8 cellular contexts compared by ENCODE assay signal in the genomic region with DNA sequence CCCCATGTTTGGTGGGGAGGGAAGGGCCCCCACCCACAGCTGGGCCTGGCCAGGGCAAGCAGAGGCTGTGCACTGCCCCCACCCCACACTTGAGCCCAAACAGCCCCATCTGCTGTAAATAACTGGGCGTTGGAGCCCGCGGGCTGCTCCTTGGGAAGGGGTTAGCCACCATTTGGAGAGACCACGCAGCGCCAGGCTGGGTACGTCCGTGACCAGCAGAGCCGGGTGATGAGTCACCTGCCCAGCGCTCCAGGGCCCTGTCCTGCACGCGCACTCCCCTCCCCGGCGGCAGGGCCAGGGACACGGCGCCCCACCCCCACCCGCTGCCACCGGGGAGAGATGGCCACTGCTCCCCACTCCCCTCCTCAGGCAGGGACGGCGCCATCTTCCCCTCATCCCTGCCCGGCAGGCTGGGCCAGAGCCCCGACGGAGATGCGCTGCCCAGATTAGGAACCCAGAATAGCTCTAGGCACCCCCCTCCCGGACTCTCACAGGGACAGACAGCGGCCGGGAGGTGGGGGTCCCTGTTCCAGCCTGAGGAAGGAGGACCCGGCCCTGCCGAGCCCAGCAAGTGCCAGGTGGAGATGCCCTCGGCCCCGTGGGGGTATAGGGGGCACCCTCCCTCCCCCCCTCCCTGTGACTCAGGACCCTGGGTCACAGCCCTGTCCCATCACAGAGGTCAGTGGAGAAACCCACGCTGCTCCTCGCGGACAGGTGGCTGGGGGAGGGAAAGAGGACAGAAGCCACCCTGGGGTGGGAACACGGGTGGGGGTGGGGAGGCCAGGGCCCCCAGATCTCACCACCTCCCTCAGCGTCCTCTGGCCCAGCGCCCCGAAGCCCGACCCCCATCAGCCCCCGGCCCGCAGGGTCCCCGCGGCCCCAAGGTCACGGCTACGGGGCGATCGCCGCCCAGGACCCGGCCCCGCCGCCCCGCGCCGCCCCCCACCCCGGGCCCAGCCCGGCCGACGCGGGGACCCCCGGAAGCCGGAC. TPM values are rescaled to one million over a fixed set of nuclear protein-coding genes. Genes with fewer than 3 reads are reported as not detected.
DNase-seq lines count a peak whose midpoint lies in the region; ATAC-seq and TF ChIP-seq lines count a peak whose summit lies in the region.

No MANE protein-coding gene starts in this region.

- peak overlapping the region; percentile 85 for H3K9ac ChIP-seq in neural cell (ENCODE audit: low read length)

- no peaks in the 10 kb centered on the region for H4K20me1 ChIP-seq in neural cell (ENCODE audit: insufficient read depth)

- peak overlapping the region; percentile 84 for H3K4me2 ChIP-seq in neural cell (ENCODE audit: low read length)

- peak overlapping the region; percentile 39 for H3K27ac ChIP-seq in neural cell (ENCODE audit: low read length)

- H3K9me3 ChIP-seq in neural cell (ENCODE audit: low read length) = no peaks in the 10 kb centered on the region

- no peak for TF ChIP-seq RAD21 in neural cell (conservative IDR thresholded peaks at IDR 0.05)

- no peak overlapping the region for H2AFZ ChIP-seq in neural cell (ENCODE audit: low read depth, low read length)

- POLR2A ChIA-PET in activated CD4-positive, alpha-beta memory T cell treated with anti-CD3 and anti-CD28 coated beads, Interleukin-2, amount 10 ng/mL, durations not matched to agents 7 days and 5 days (lab: Charles Lee) = interaction anchor here (2.6 kb wide), 1 partner anchor 23 kb away, joined by 20 read pairs; the partner anchor contains the start of gene PPDPF

- H3K27ac Mint-ChIP-seq in activated naive CD4-positive, alpha-beta T cell treated with anti-CD3 and anti-CD28 coated beads, Interleukin-2, amount 10 ng/mL, durations not matched to agents 7 days and 5 days = no peak overlapping the region
- no peak overlapping the region for H3K27ac Mint-ChIP-seq in activated CD4-positive, alpha-beta memory T cell treated with anti-CD3 and anti-CD28 coated beads, Interleukin-2, amount 10 ng/mL, durations not matched to agents 7 days and 5 days

- peaks cover 12% of the 10 kb centered on the region for H3K36me3 ChIP-seq in neural cell (ENCODE audit: insufficient read depth, low read length)

- DNase-seq in DMS79 (lab: John Stamatoyannopoulos, UW) = peak; percentile 47
- peak; percentile 57 for DNase-seq in NCI-H69 (lab: John Stamatoyannopoulos, UW)
- peak; percentile 20 for DNase-seq in epidermal melanocyte (ENCODE audit: insufficient read length, low spot score)
- no peak for DNase-seq in T-helper 2 cell
- DNase-seq in activated naive CD4-positive, alpha-beta T cell treated with anti-CD3 and anti-CD28 coated beads, Interleukin-2, amount 10 ng/mL, durations not matched to agents 7 days and 5 days = no peak
- DNase-seq in activated CD4-positive, alpha-beta memory T cell treated with anti-CD3 and anti-CD28 coated beads, Interleukin-2, amount 10 ng/mL, durations not matched to agents 7 days and 5 days = no peak

- no peaks in the 10 kb centered on the region for H3F3A ChIP-seq in neural cell (ENCODE audit: insufficient read depth, low read length, poor library complexity, severe bottlenecking)

- no peaks in the 10 kb centered on the region for H3K27me3 ChIP-seq in neural cell (ENCODE audit: insufficient read depth, low read depth, low read length)

- H3K4me1 Mint-ChIP-seq in activated naive CD4-positive, alpha-beta T cell treated with anti-CD3 and anti-CD28 coated beads, Interleukin-2, amount 10 ng/mL, durations not matched to agents 7 days and 5 days = peaks cover 6% of the 10 kb centered on the region
- peaks cover 2% of the 10 kb centered on the region for H3K4me1 Mint-ChIP-seq in activated CD4-positive, alpha-beta memory T cell treated with anti-CD3 and anti-CD28 coated beads, Interleukin-2, amount 10 ng/mL, durations not matched to agents 7 days and 5 days

- no peaks in the 10 kb centered on the region for H3K9me3 Mint-ChIP-seq in activated naive CD4-positive, alpha-beta T cell treated with anti-CD3 and anti-CD28 coated beads, Interleukin-2, amount 10 ng/mL, durations not matched to agents 7 days and 5 days
- H3K9me3 Mint-ChIP-seq in activated CD4-positive, alpha-beta memory T cell treated with anti-CD3 and anti-CD28 coated beads, Interleukin-2, amount 10 ng/mL, durations not matched to agents 7 days and 5 days = no peaks in the 10 kb centered on the region

- CTCF ChIA-PET in activated naive CD4-positive, alpha-beta T cell treated with anti-CD3 and anti-CD28 coated beads, Interleukin-2, amount 10 ng/mL, durations not matched to agents 7 days and 5 days (lab: Charles Lee) = interaction anchor here (1.0 to 2.6 kb wide), 5 partner anchors 20 to 308 kb away, joined by 3 to 15 read pairs (median 5); partner anchors contain the start of gene PTK6
- CTCF ChIA-PET in activated CD4-positive, alpha-beta memory T cell treated with anti-CD3 and anti-CD28 coated beads, Interleukin-2, amount 10 ng/mL, durations not matched to agents 7 days and 5 days (lab: Charles Lee) = interaction anchor here (1.8 kb wide), 1 partner anchor 10 kb away, joined by 4 read pairs; no protein-coding TSS in a partner anchor

- H3K79me2 ChIP-seq in neural cell (replicated peaks; ENCODE audit: insufficient read depth, low read length) = peaks cover 3% of the 10 kb centered on the region

- no peak overlapping the region for H3K4me3 Mint-ChIP-seq in activated naive CD4-positive, alpha-beta T cell treated with anti-CD3 and anti-CD28 coated beads, Interleukin-2, amount 10 ng/mL, durations not matched to agents 7 days and 5 days
- no peak overlapping the region for H3K4me3 Mint-ChIP-seq in activated CD4-positive, alpha-beta memory T cell treated with anti-CD3 and anti-CD28 coated beads, Interleukin-2, amount 10 ng/mL, durations not matched to agents 7 days and 5 days

- H3K36me3 Mint-ChIP-seq in activated naive CD4-positive, alpha-beta T cell treated with anti-CD3 and anti-CD28 coated beads, Interleukin-2, amount 10 ng/mL, durations not matched to agents 7 days and 5 days = no peaks in the 10 kb centered on the region
- no peaks in the 10 kb centered on the region for H3K36me3 Mint-ChIP-seq in activated CD4-positive, alpha-beta memory T cell treated with anti-CD3 and anti-CD28 coated beads, Interleukin-2, amount 10 ng/mL, durations not matched to agents 7 days and 5 days (ENCODE audit: low read depth)

- no peak for TF ChIP-seq EP300 in neural cell (conservative IDR thresholded peaks at IDR 0.05; ENCODE audit: poor library complexity, severe bottlenecking)

- no peak for TF ChIP-seq CTCF in neural cell (IDR thresholded peaks at IDR 0.05; ENCODE audit: poor library complexity, severe bottlenecking)

- ATAC-seq in GM21381 (IDR thresholded peaks at IDR 0.05; ENCODE audit: unreplicated experiment) = no peak

- H3K4me3 ChIP-seq in neural cell (ENCODE audit: low read length) = peak overlapping the region; percentile 88

- H3K9me2 ChIP-seq in neural cell (ENCODE audit: insufficient read depth, low read length) = no peaks in the 10 kb centered on the region

- peaks cover 70% of the 10 kb centered on the region for H3K27me3 Mint-ChIP-seq in activated naive CD4-positive, alpha-beta T cell treated with anti-CD3 and anti-CD28 coated beads, Interleukin-2, amount 10 ng/mL, durations not matched to agents 7 days and 5 days
- H3K27me3 Mint-ChIP-seq in activated CD4-positive, alpha-beta memory T cell treated with anti-CD3 and anti-CD28 coated beads, Interleukin-2, amount 10 ng/mL, durations not matched to agents 7 days and 5 days = peaks cover 25% of the 10 kb centered on the region

TF ChIP-seq in neural cell, 6 proteins besides CTCF, POLR2A, EP300 and RAD21 (continues in another document):
- TF ChIP-seq TAF1 (IDR thresholded peaks at IDR 0.05; ENCODE audit: low read depth) = no peak
- TF ChIP-seq, protein P1, sequence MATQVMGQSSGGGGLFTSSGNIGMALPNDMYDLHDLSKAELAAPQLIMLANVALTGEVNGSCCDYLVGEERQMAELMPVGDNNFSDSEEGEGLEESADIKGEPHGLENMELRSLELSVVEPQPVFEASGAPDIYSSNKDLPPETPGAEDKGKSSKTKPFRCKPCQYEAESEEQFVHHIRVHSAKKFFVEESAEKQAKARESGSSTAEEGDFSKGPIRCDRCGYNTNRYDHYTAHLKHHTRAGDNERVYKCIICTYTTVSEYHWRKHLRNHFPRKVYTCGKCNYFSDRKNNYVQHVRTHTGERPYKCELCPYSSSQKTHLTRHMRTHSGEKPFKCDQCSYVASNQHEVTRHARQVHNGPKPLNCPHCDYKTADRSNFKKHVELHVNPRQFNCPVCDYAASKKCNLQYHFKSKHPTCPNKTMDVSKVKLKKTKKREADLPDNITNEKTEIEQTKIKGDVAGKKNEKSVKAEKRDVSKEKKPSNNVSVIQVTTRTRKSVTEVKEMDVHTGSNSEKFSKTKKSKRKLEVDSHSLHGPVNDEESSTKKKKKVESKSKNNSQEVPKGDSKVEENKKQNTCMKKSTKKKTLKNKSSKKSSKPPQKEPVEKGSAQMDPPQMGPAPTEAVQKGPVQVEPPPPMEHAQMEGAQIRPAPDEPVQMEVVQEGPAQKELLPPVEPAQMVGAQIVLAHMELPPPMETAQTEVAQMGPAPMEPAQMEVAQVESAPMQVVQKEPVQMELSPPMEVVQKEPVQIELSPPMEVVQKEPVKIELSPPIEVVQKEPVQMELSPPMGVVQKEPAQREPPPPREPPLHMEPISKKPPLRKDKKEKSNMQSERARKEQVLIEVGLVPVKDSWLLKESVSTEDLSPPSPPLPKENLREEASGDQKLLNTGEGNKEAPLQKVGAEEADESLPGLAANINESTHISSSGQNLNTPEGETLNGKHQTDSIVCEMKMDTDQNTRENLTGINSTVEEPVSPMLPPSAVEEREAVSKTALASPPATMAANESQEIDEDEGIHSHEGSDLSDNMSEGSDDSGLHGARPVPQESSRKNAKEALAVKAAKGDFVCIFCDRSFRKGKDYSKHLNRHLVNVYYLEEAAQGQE (IDR thresholded peaks at IDR 0.05; ENCODE audit: borderline replicate concordance) = peak; percentile 4

RNA-seq across cellular contexts. Expression of gene EEF1A2, which starts 0.6 kb away (rescaled TPM):
- polyA plus RNA-seq in neural cell = 208 and 260 TPM in 2 replicates
- 235 and 244 TPM in 2 replicates for polyA minus RNA-seq in neural cell
- total RNA-seq in activated CD4-positive, alpha-beta memory T cell treated with anti-CD3 and anti-CD28 coated beads, Interleukin-2, amount 10 ng/mL, durations not matched to agents 7 days and 5 days = 1 to 10 TPM; 2.0 to 2.6 TPM

RNA-seq across cellular contexts. Expression of gene PPDPF, which starts 22.3 kb away (rescaled TPM):
- 95.1 and 106 TPM in 2 replicates for polyA plus RNA-seq in neural cell
- polyA minus RNA-seq in neural cell = 103 and 119 TPM in 2 replicates
- total RNA-seq in activated CD4-positive, alpha-beta memory T cell treated with anti-CD3 and anti-CD28 coated beads, Interleukin-2, amount 10 ng/mL, durations not matched to agents 7 days and 5 days = 100 to 1,000 TPM; 228 to 232 TPM

RNA-seq across cellular contexts. Expression of gene KCNQ2, which starts 25.8 kb away (rescaled TPM):
- polyA plus RNA-seq in neural cell = 84.7 and 88.8 TPM in 2 replicates
- polyA minus RNA-seq in neural cell = 238 and 304 TPM in 2 replicates
- not detected for total RNA-seq in activated CD4-positive, alpha-beta memory T cell treated with anti-CD3 and anti-CD28 coated beads, Interleukin-2, amount 10 ng/mL, durations not matched to agents 7 days and 5 days

RNA-seq across cellular contexts. Expression of gene PTK6, which starts 38.9 kb away (rescaled TPM):
- polyA plus RNA-seq in neural cell = not detected in 2 replicates
- not detected in 2 replicates for polyA minus RNA-seq in neural cell
- 1 to 10 TPM; 2.1 to 2.3 TPM for total RNA-seq in activated CD4-positive, alpha-beta memory T cell treated with anti-CD3 and anti-CD28 coated beads, Interleukin-2, amount 10 ng/mL, durations not matched to agents 7 days and 5 days

RNA-seq across cellular contexts. Expression of gene SRMS, which starts 49.3 kb away (rescaled TPM):
- polyA plus RNA-seq in neural cell = not detected in 2 replicates
- not detected in 2 replicates for polyA minus RNA-seq in neural cell
- not detected for total RNA-seq in activated CD4-positive, alpha-beta memory T cell treated with anti-CD3 and anti-CD28 coated beads, Interleukin-2, amount 10 ng/mL, durations not matched to agents 7 days and 5 days

Comparison
In these comparisons a context has a peak if more than half of its experiments do, and no peak if none do; other contexts are left out.
1. DNase-seq: peak in DMS79 (single experiment), NCI-H69 (single experiment) and epidermal melanocyte (single experiment); none in T-helper 2 cell (0 of 5), activated naive CD4-positive, alpha-beta T cell treated with anti-CD3 and anti-CD28 coated beads, Interleukin-2, amount 10 ng/mL, durations not matched to agents 7 days and 5 days (single experiment) and activated CD4-positive, alpha-beta memory T cell treated with anti-CD3 and anti-CD28 coated beads, Interleukin-2, amount 10 ng/mL, durations not matched to agents 7 days and 5 days (single experiment).